In the genomic region with DNA sequence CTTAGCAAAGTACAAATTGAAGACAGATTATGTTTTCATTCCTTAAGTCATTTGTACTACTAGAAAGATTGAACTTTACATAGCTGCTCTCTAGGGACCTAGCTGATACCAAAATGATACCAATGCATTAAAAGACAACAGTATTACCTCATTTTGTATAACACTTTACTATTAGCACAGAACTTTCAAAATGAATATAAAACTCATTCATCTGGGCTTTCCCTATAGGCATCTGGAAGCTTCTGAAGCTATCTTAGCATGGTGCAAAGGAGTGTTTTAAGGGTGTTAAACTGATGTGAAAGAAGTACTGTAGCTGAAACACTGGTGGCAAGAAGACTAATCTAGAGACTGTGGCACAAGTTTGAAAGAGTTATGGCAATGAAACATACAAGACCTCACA, we compare ENCODE assay signal across 18 cellular contexts.
DNase-seq lines count a peak whose midpoint lies in the region; ATAC-seq and TF ChIP-seq lines count a peak whose summit lies in the region.
"Had no signal": no experiment of that assay in that cellular context is flagged by ENCODE, and none has a peak within 500 bp of the region (broad histone marks: within the 10 kb centered on the region; RNA-seq: fewer than 3 reads in every experiment).

No MANE protein-coding gene starts in this region.

- H3K9me3 ChIP-seq in esophagus muscularis mucosa = no peaks in the 10 kb centered on the region
- H3K9me3 ChIP-seq: SK-N-SH, upper lobe of left lung had no signal

- H3K36me3 ChIP-seq in esophagus muscularis mucosa = no peaks in the 10 kb centered on the region
- H3K36me3 ChIP-seq: upper lobe of left lung had no signal

- TF ChIP-seq EP300 in esophagus muscularis mucosa (IDR thresholded peaks at IDR 0.05) = no peak

- no peaks in the 10 kb centered on the region for H3K27me3 ChIP-seq in esophagus muscularis mucosa
- H3K27me3 ChIP-seq: upper lobe of left lung had no signal

- H3K4me3 Mint-ChIP-seq in activated CD8-positive, alpha-beta T cell treated with anti-CD3 and anti-CD28 coated beads, Interleukin-2, amount 10 ng/mL, durations not matched to agents 7 days and 5 days = no peak overlapping the region
- H3K4me3 Mint-ChIP-seq: brain, nephron had no signal

- no peak overlapping the region for H3K27ac Mint-ChIP-seq in activated CD8-positive, alpha-beta T cell treated with anti-CD3 and anti-CD28 coated beads, Interleukin-2, amount 10 ng/mL, durations not matched to agents 7 days and 5 days
- H3K27ac Mint-ChIP-seq: brain, nephron had no signal

- no peak for TF ChIP-seq CTCF in GM20000 (IDR thresholded peaks at IDR 0.05; ENCODE audit: extremely low read depth, missing control alignments)
- no peak for TF ChIP-seq CTCF in esophagus muscularis mucosa (IDR thresholded peaks at IDR 0.05)

- H3K4me1 ChIP-seq in esophagus muscularis mucosa = peaks cover 0 to 5% (median 2%) of the 10 kb centered on the region in 4 donors
- H3K4me1 ChIP-seq: upper lobe of left lung had no signal

- no peaks in the 10 kb centered on the region for H3K36me3 Mint-ChIP-seq in activated CD8-positive, alpha-beta T cell treated with anti-CD3 and anti-CD28 coated beads, Interleukin-2, amount 10 ng/mL, durations not matched to agents 7 days and 5 days (ENCODE audit: low read depth)
- H3K36me3 Mint-ChIP-seq: brain had no signal

- peak; percentile 79 for ATAC-seq in GM18517 (IDR thresholded peaks at IDR 0.05; ENCODE audit: unreplicated experiment)
- peak; percentile 69 for ATAC-seq in GM21360 (IDR thresholded peaks at IDR 0.05; ENCODE audit: unreplicated experiment)
- ATAC-seq in HG02852 (IDR thresholded peaks at IDR 0.05; ENCODE audit: unreplicated experiment) = peak; percentile 74
- ATAC-seq in HG03558 (IDR thresholded peaks at IDR 0.05; ENCODE audit: extremely low read depth, unreplicated experiment) = peak; percentile 75
- no peak for ATAC-seq in activated CD8-positive, alpha-beta T cell treated with anti-CD3 and anti-CD28 coated beads, Interleukin-2, amount 10 ng/mL, durations not matched to agents 7 days and 5 days
- ATAC-seq: left ventricle myocardium superior, right cardiac atrium had no signal

- no peak overlapping the region for H3K4me3 ChIP-seq in esophagus muscularis mucosa
- H3K4me3 ChIP-seq: upper lobe of left lung had no signal

- no peaks in the 10 kb centered on the region for H3K4me1 Mint-ChIP-seq in activated CD8-positive, alpha-beta T cell treated with anti-CD3 and anti-CD28 coated beads, Interleukin-2, amount 10 ng/mL, durations not matched to agents 7 days and 5 days (ENCODE audit: low read depth)

- no peaks in the 10 kb centered on the region for H3K27me3 Mint-ChIP-seq in activated CD8-positive, alpha-beta T cell treated with anti-CD3 and anti-CD28 coated beads, Interleukin-2, amount 10 ng/mL, durations not matched to agents 7 days and 5 days (ENCODE audit: low read depth)
- H3K27me3 Mint-ChIP-seq: brain had no signal

- no peaks in the 10 kb centered on the region for H3K9me3 Mint-ChIP-seq in activated CD8-positive, alpha-beta T cell treated with anti-CD3 and anti-CD28 coated beads, Interleukin-2, amount 10 ng/mL, durations not matched to agents 7 days and 5 days (ENCODE audit: insufficient read depth)
- H3K9me3 Mint-ChIP-seq: nephron had no signal

- POLR2A ChIA-PET in activated CD8-positive, alpha-beta T cell treated with anti-CD3 and anti-CD28 coated beads, Interleukin-2, amount 10 ng/mL, durations not matched to agents 7 days and 5 days (lab: Charles Lee) = no interaction called here

- DNase-seq in activated CD8-positive, alpha-beta T cell treated with anti-CD3 and anti-CD28 coated beads, Interleukin-2, amount 10 ng/mL, durations not matched to agents 7 days and 5 days = no peak
- DNase-seq in GM20000 (ENCODE audit: low spot score) = no peak
- DNase-seq in nucleus accumbens (lab: John Stamatoyannopoulos, UW) = no peak
- no peak for DNase-seq in esophagus muscularis mucosa (ENCODE audit: extremely low spot score)
- DNase-seq: activated naive CD4-positive, alpha-beta T cell treated with anti-CD3 and anti-CD28 coated beads, Interleukin-2, amount 50 U/mL, for 16 hours; effector memory CD4-positive, alpha-beta T cell; left ventricle myocardium superior; NCI-H1105; right cardiac atrium; SK-N-SH; stimulated activated CD4-positive, alpha-beta T cell treated with anti-CD3 and anti-CD28 coated beads, Interleukin-2, amount 100 ng/mL, for 48 hours; upper lobe of left lung had no signal

- no peak overlapping the region for H3K27ac ChIP-seq in esophagus muscularis mucosa (replicated peaks in 1 of 4)
- H3K27ac ChIP-seq: upper lobe of left lung had no signal

- intact Hi-C loops in esophagus muscularis mucosa (cut with DNase I) = no loop called here

- CTCF ChIA-PET in activated CD8-positive, alpha-beta T cell treated with anti-CD3 and anti-CD28 coated beads, Interleukin-2, amount 10 ng/mL, durations not matched to agents 7 days and 5 days (lab: Charles Lee) = no interaction called here

- TF ChIP-seq POLR2A in esophagus muscularis mucosa (IDR thresholded peaks at IDR 0.05; ENCODE audit: low read depth) = no peak
